Comparison of ENCODE assay signal across 1 cellular context in the genomic region with DNA sequence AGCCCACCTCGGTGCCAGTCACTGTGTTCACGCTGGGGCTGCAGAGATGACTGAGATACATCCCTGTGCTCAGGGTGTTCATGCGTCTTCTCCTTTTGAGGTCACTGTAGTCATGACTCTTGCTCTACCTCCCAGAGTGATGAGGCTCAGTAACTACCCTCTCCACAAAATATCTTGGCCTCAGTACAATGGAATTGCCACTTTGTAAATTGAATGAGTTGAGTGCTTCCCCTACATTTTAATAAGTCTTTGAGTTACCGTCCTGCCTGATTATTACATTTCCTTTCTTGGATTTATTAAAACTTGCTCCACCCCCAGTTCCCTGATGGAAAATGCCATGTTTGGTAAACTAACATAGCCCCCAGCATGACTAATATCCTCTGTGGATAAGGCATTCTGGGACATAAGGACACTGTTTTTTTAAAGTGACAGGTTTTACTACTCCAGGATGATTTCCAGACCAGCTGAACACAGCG.
TF ChIP-seq lines count a peak whose summit lies in the region.

No MANE protein-coding gene starts in this region.

TF ChIP-seq in GM23338, 12 proteins besides CTCF, POLR2A, EP300 and RAD21 (continued from another document):
- TF ChIP-seq, protein P1, sequence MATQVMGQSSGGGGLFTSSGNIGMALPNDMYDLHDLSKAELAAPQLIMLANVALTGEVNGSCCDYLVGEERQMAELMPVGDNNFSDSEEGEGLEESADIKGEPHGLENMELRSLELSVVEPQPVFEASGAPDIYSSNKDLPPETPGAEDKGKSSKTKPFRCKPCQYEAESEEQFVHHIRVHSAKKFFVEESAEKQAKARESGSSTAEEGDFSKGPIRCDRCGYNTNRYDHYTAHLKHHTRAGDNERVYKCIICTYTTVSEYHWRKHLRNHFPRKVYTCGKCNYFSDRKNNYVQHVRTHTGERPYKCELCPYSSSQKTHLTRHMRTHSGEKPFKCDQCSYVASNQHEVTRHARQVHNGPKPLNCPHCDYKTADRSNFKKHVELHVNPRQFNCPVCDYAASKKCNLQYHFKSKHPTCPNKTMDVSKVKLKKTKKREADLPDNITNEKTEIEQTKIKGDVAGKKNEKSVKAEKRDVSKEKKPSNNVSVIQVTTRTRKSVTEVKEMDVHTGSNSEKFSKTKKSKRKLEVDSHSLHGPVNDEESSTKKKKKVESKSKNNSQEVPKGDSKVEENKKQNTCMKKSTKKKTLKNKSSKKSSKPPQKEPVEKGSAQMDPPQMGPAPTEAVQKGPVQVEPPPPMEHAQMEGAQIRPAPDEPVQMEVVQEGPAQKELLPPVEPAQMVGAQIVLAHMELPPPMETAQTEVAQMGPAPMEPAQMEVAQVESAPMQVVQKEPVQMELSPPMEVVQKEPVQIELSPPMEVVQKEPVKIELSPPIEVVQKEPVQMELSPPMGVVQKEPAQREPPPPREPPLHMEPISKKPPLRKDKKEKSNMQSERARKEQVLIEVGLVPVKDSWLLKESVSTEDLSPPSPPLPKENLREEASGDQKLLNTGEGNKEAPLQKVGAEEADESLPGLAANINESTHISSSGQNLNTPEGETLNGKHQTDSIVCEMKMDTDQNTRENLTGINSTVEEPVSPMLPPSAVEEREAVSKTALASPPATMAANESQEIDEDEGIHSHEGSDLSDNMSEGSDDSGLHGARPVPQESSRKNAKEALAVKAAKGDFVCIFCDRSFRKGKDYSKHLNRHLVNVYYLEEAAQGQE (IDR thresholded peaks at IDR 0.05; ENCODE audit: unreplicated experiment): no peak
- TF ChIP-seq ZNF114 (CRISPR knock-in tag; IDR thresholded peaks at IDR 0.05): no peak
